ENCODE assay signal across 27 cellular contexts in the genomic region with DNA sequence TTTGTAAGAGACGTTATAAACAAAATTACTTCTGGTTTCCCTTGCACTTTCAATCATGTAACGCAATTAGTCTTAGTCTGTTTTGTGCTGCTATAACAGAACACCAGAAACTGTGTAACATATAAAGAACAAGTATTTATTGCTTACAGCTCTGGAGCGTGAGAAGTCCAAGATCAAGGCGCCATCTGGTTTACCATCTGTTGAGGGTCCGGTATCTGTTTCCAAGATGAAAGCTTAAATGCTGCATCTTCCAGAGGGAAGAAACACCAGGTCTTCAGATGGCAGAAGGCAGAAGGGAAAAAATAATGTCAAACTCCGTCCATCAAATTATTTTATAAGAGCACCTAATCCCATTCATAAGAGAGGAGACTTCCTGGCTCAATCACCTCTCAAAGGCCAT.
"Had no signal": no experiment of that assay in that cellular context is flagged by ENCODE, and none has a peak within 500 bp of the region (broad histone marks: within the 10 kb centered on the region; RNA-seq: fewer than 3 reads in every experiment).

No MANE protein-coding gene starts in this region.

- H3K36me3 Mint-ChIP-seq: activated naive CD8-positive, alpha-beta T cell treated with anti-CD3 and anti-CD28 coated beads for 36 hours; stimulated activated memory B cell treated with anti-CD40 and anti-IgM and Interleukin-4, amounts not matched to agents 10 μg/mL and 1 μg/mL and 100 μg/mL, for 72 hours; type B pancreatic cell had no signal

- H3K27ac Mint-ChIP-seq: activated naive CD4-positive, alpha-beta T cell treated with anti-CD3 and anti-CD28 coated beads for 36 hours; activated naive CD8-positive, alpha-beta T cell treated with anti-CD3 and anti-CD28 coated beads for 36 hours; activated T-helper 1 cell treated with anti-CD3 and anti-CD28 coated beads, Interleukin-12 subunit alpha, Interleukin-12 subunit beta, Interleukin-2, Interleukin-4 antibody, amounts not matched to agents 30 ng/mL and 10 ng/mL and 1 ng/mL, durations not matched to agents 14 hours and 24 hours and 36 hours; nephron progenitor cell; stimulated activated memory B cell treated with anti-CD40 and anti-IgM and Interleukin-4, amounts not matched to agents 10 μg/mL and 1 μg/mL and 100 μg/mL, for 72 hours; stimulated activated naive CD8-positive, alpha-beta T cell treated with anti-CD3 and anti-CD28 coated beads, Interleukin-15, amount 100 ng/mL, for 72 hours; type B pancreatic cell had no signal

- H3K27me3 Mint-ChIP-seq: activated naive CD8-positive, alpha-beta T cell treated with anti-CD3 and anti-CD28 coated beads for 36 hours; stimulated activated memory B cell treated with anti-CD40 and anti-IgM and Interleukin-4, amounts not matched to agents 10 μg/mL and 1 μg/mL and 100 μg/mL, for 72 hours; stimulated activated naive CD8-positive, alpha-beta T cell treated with anti-CD3 and anti-CD28 coated beads, Interleukin-15, amount 100 ng/mL, for 72 hours; type B pancreatic cell had no signal

- H3K9me3 Mint-ChIP-seq: activated naive CD4-positive, alpha-beta T cell treated with anti-CD3 and anti-CD28 coated beads for 36 hours; activated naive CD8-positive, alpha-beta T cell treated with anti-CD3 and anti-CD28 coated beads for 36 hours; activated T-helper 1 cell treated with anti-CD3 and anti-CD28 coated beads, Interleukin-12 subunit alpha, Interleukin-12 subunit beta, Interleukin-2, Interleukin-4 antibody, amounts not matched to agents 30 ng/mL and 10 ng/mL and 1 ng/mL, durations not matched to agents 14 hours and 24 hours and 36 hours; nephron progenitor cell; stimulated activated memory B cell treated with anti-CD40 and anti-IgM and Interleukin-4, amounts not matched to agents 10 μg/mL and 1 μg/mL and 100 μg/mL, for 72 hours had no signal

- DNase-seq: activated CD4-positive, alpha-beta T cell treated with anti-CD3 and anti-CD28 coated beads for 4 hours; activated CD4-positive, alpha-beta T cell treated with anti-CD3 and anti-CD28 coated beads, Interleukin-2, amount 50 U/mL, for 4 hours; activated effector memory CD4-positive, alpha-beta T cell treated with anti-CD3 and anti-CD28 coated beads, Interleukin-2, amount 50 U/mL, for 16 hours; activated naive CD4-positive, alpha-beta T cell treated with anti-CD3 and anti-CD28 coated beads for 36 hours; activated naive CD8-positive, alpha-beta T cell treated with anti-CD3 and anti-CD28 coated beads for 36 hours; activated T-cell treated with anti-CD3 and anti-CD28 coated beads for 4 hours; adrenal gland; aorta; body of pancreas; colonic mucosa; effector memory CD4-positive, alpha-beta T cell; gastrocnemius medialis; hippocampal formation; left cardiac atrium; mammary epithelial cell; nephron progenitor cell; ovary; retina; stimulated activated CD4-positive, alpha-beta T cell treated with anti-CD3 and anti-CD28 coated beads, Interleukin-1b, Interleukin-23, amount 100 ng/mL, for 48 hours; stimulated activated CD4-positive, alpha-beta T cell treated with anti-CD3 and anti-CD28 coated beads, Interleukin-4, amount 100 ng/mL, for 4 hours; stimulated activated CD8-positive, alpha-beta memory T cell treated with anti-CD3 and anti-CD28 coated beads, Interleukin-4, amount 100 ng/mL, for 48 hours; stimulated activated naive CD8-positive, alpha-beta T cell treated with anti-CD3 and anti-CD28 coated beads, Interleukin-15, amount 100 ng/mL, for 72 hours; substantia nigra; uterus had no signal

- H3K4me1 Mint-ChIP-seq: activated naive CD8-positive, alpha-beta T cell treated with anti-CD3 and anti-CD28 coated beads for 36 hours; stimulated activated memory B cell treated with anti-CD40 and anti-IgM and Interleukin-4, amounts not matched to agents 10 μg/mL and 1 μg/mL and 100 μg/mL, for 72 hours; stimulated activated naive CD8-positive, alpha-beta T cell treated with anti-CD3 and anti-CD28 coated beads, Interleukin-15, amount 100 ng/mL, for 72 hours had no signal

- ATAC-seq: body of pancreas; gastrocnemius medialis; left cardiac atrium; stimulated activated memory B cell treated with anti-CD40 and anti-IgM and Interleukin-4, amounts not matched to agents 10 μg/mL and 1 μg/mL and 100 μg/mL, for 72 hours; stimulated activated naive CD8-positive, alpha-beta T cell treated with anti-CD3 and anti-CD28 coated beads, Interleukin-15, amount 100 ng/mL, for 72 hours had no signal

- H3K4me3 Mint-ChIP-seq: activated naive CD4-positive, alpha-beta T cell treated with anti-CD3 and anti-CD28 coated beads for 36 hours; activated naive CD8-positive, alpha-beta T cell treated with anti-CD3 and anti-CD28 coated beads for 36 hours; activated T-helper 1 cell treated with anti-CD3 and anti-CD28 coated beads, Interleukin-12 subunit alpha, Interleukin-12 subunit beta, Interleukin-2, Interleukin-4 antibody, amounts not matched to agents 30 ng/mL and 10 ng/mL and 1 ng/mL, durations not matched to agents 14 hours and 24 hours and 36 hours; nephron progenitor cell; stimulated activated memory B cell treated with anti-CD40 and anti-IgM and Interleukin-4, amounts not matched to agents 10 μg/mL and 1 μg/mL and 100 μg/mL, for 72 hours; stimulated activated naive CD8-positive, alpha-beta T cell treated with anti-CD3 and anti-CD28 coated beads, Interleukin-15, amount 100 ng/mL, for 72 hours; type B pancreatic cell had no signal
